In the genomic region with DNA sequence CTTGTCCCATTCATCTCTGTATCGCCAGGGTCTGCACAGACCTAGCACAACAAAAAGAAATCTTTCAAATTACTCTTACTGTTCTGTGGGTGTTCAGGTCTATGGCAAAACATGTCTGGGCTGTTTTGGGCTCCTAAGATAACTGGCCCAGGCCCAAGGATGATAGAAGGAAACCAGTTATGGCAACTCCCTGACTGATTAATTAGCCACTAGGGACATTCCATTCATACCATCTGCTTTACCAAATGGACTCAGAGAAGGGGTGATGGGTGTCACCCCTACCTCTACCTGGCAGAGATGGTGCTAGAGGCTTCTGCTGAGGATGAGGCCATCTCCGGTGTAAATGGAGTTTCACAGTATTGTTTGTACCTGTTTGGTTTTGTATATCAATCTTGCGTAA, we compare ENCODE assay signal across 8 cellular contexts. TPM values are rescaled to one million over a fixed set of nuclear protein-coding genes. Genes with fewer than 3 reads are reported as not detected.
DNase-seq lines count a peak whose midpoint lies in the region; TF ChIP-seq lines count a peak whose summit lies in the region.

No MANE protein-coding gene starts in this region.

- DNase-seq in Caco-2 = no peak
- DNase-seq in coronary artery (ENCODE audit: low spot score) = no peak
- DNase-seq in neural crest cell (ENCODE audit: low read depth, low spot score) = no peak
- DNase-seq in DMS79 (lab: John Stamatoyannopoulos, UW) = no peak
- DNase-seq in BE2C = no peak
- no peak for DNase-seq in NOMO-1 treated with dmso at 0.1 percent for 144 hours (lab: John Stamatoyannopoulos, UW; ENCODE audit: unreplicated experiment)
- DNase-seq in GM19238 (ENCODE audit: insufficient read length, low spot score) = no peak

- H3K4me3 Mint-ChIP-seq in Caco-2 (ENCODE audit: unreplicated experiment) = peak overlapping the region; percentile 74
- peak overlapping the region; percentile 75 for H3K4me3 Mint-ChIP-seq in neural crest cell

- intact Hi-C loops in Caco-2 (cut with micrococcal nuclease; ENCODE audit: unreplicated experiment) = loop anchor here (5.0 kb wide), 1 partner anchor 125 kb away; the partner anchor contains the start of genes CDC26 and PRPF4

- peaks cover 21% of the 10 kb centered on the region for H3K4me1 Mint-ChIP-seq in Caco-2 (ENCODE audit: low read depth, unreplicated experiment)
- H3K4me1 Mint-ChIP-seq in neural crest cell = peaks cover 7% of the 10 kb centered on the region

- H3K4me1 ChIP-seq in Caco-2 (peaks cover 11% of the 10 kb centered on the region), BE2C (peaks cover 9% of the 10 kb centered on the region)

- no peaks in the 10 kb centered on the region for H3K27me3 Mint-ChIP-seq in Caco-2 (ENCODE audit: insufficient read depth, unreplicated experiment)
- H3K27me3 Mint-ChIP-seq in neural crest cell (ENCODE audit: low read depth) = peaks cover 7% of the 10 kb centered on the region

- CTCF ChIA-PET in Caco-2 (lab: Charles Lee) = interaction anchor here (0.7 to 1.4 kb wide), 2 partner anchors 10 to 250 kb away, joined by 4 to 8 read pairs; no protein-coding TSS in a partner anchor

- POLR2A ChIA-PET in Caco-2 (lab: Charles Lee) = no interaction called here

- H3K27ac ChIP-seq in coronary artery = peak overlapping the region in 1 of 2 donors; percentile 76

- BruUV-seq in Caco-2 (replicated peaks; lab: Mats Ljungman, UMichigan) = no TSS peak

- H3K9me3 ChIP-seq in Caco-2 (no peaks in the 10 kb centered on the region), BE2C (no peaks in the 10 kb centered on the region)

- TF ChIP-seq CTCF in Caco-2 (IDR thresholded peaks at IDR 0.05; ENCODE audit: insufficient read depth in 1 of 2, low read depth in 1 of 2, low read length in 1 of 2, severe bottlenecking in 1 of 2, unreplicated experiment in 1 of 2) (no peak), LNCAP (IDR thresholded peaks at IDR 0.05) (peak; percentile 11; the same call in 1 of the 2 replicates), coronary artery (IDR thresholded peaks at IDR 0.05) (no peak), neural crest cell (conservative IDR thresholded peaks at IDR 0.05) (no peak), BE2C (IDR thresholded peaks at IDR 0.05; ENCODE audit: low read depth, low read length) (no peak)

- H3K27me3 ChIP-seq in Caco-2 (replicated peaks; ENCODE audit: control insufficient read depth, insufficient read depth, low read length) = no peaks in the 10 kb centered on the region
- H3K27me3 ChIP-seq in BE2C = no peaks in the 10 kb centered on the region

- H3K36me3 ChIP-seq in Caco-2 (ENCODE audit: control insufficient read depth, insufficient read depth, low read length) (no peaks in the 10 kb centered on the region), BE2C (no peaks in the 10 kb centered on the region)

- H3K9me3 Mint-ChIP-seq in Caco-2 (ENCODE audit: unreplicated experiment) (no peaks in the 10 kb centered on the region), neural crest cell (no peaks in the 10 kb centered on the region)

- no peaks in the 10 kb centered on the region for H3K36me3 Mint-ChIP-seq in Caco-2 (ENCODE audit: insufficient read depth, unreplicated experiment)
- no peaks in the 10 kb centered on the region for H3K36me3 Mint-ChIP-seq in neural crest cell (ENCODE audit: low read depth)

- peak overlapping the region; percentile 61 for H3K27ac Mint-ChIP-seq in Caco-2 (ENCODE audit: unreplicated experiment)
- no peak overlapping the region for H3K27ac Mint-ChIP-seq in neural crest cell (ENCODE audit: unreplicated experiment)

- H3K4me3 ChIP-seq in Caco-2 (ENCODE audit: low read depth, low read length) (no peak overlapping the region), coronary artery (peak overlapping the region; percentile 85), BE2C (ENCODE audit: low read depth, low read length) (no peak overlapping the region)

RNA-seq across cellular contexts. Expression of gene SLC31A2, which starts 1.9 kb away (rescaled TPM):
- total RNA-seq in Caco-2 (2022) (4.7 and 5.1 TPM in 2 replicates), neural crest cell (3.0 and 3.6 TPM in 2 replicates)
- 7.5 TPM for polyA plus RNA-seq in BE2C (2012; ENCODE audit: insufficient read depth, insufficient read length, low read depth)
